ENCODE assay signal across 10 cellular contexts in genomic region chr9:133354766-133355165, GRCh38. TPM values are rescaled to one million over a fixed set of nuclear protein-coding genes. Genes with fewer than 3 reads are reported as not detected.
A peak's percentile ranks its signal among the peaks of the same experiment; 100 is the strongest.
DNase-seq lines count a peak whose midpoint lies in the region; ATAC-seq and TF ChIP-seq lines count a peak whose summit lies in the region.
"Had no signal": no experiment of that assay in that cellular context is flagged by ENCODE, and none has a peak within 500 bp of the region (broad histone marks: within the 10 kb centered on the region; RNA-seq: fewer than 3 reads in every experiment).

No MANE protein-coding gene starts in this region.

- no peaks in the 10 kb centered on the region for H3K27me3 Mint-ChIP-seq in T-helper 1 cell treated with Interleukin-12 subunit alpha and Interleukin-12 subunit beta and Interleukin-4 antibody, amounts not matched to agents 30 μg/mL and 1 μg/mL, for 36 hours (ENCODE audit: low read depth)
- H3K27me3 Mint-ChIP-seq in activated T-helper 2 cell treated with anti-CD3 and anti-CD28 coated beads, Interferon-gamma antibody, Interleukin-2, Interleukin-4, amounts not matched to agents 10 μg/mL and 5 μg/mL and 100 μg/mL, durations not matched to agents 14 hours and 24 hours and 36 hours (ENCODE audit: low read depth): no peaks in the 10 kb centered on the region
- peaks cover 9% of the 10 kb centered on the region for H3K27me3 Mint-ChIP-seq in neural progenitor cell (ENCODE audit: insufficient read depth, low read depth)

- TF ChIP-seq CTCF in MM.1S (IDR thresholded peaks at IDR 0.05; ENCODE audit: low read length) (no peak), neural progenitor cell (IDR thresholded peaks at IDR 0.05) (no peak)

- H3K27ac Mint-ChIP-seq in T-helper 1 cell treated with Interleukin-12 subunit alpha and Interleukin-12 subunit beta and Interleukin-4 antibody, amounts not matched to agents 30 μg/mL and 1 μg/mL, for 36 hours: peak overlapping the region; percentile 41
- no peak overlapping the region for H3K27ac Mint-ChIP-seq in activated T-helper 2 cell treated with anti-CD3 and anti-CD28 coated beads, Interferon-gamma antibody, Interleukin-2, Interleukin-4, amounts not matched to agents 10 μg/mL and 5 μg/mL and 100 μg/mL, durations not matched to agents 14 hours and 24 hours and 36 hours
- H3K27ac Mint-ChIP-seq in neural progenitor cell: no peak overlapping the region

- peak overlapping the region; percentile 88 for H3K4me3 Mint-ChIP-seq in T-helper 1 cell treated with Interleukin-12 subunit alpha and Interleukin-12 subunit beta and Interleukin-4 antibody, amounts not matched to agents 30 μg/mL and 1 μg/mL, for 36 hours
- H3K4me3 Mint-ChIP-seq in activated T-helper 2 cell treated with anti-CD3 and anti-CD28 coated beads, Interferon-gamma antibody, Interleukin-2, Interleukin-4, amounts not matched to agents 10 μg/mL and 5 μg/mL and 100 μg/mL, durations not matched to agents 14 hours and 24 hours and 36 hours (ENCODE audit: low read depth): peak overlapping the region; percentile 88
- H3K4me3 Mint-ChIP-seq in neural progenitor cell: peak overlapping the region; percentile 93

- H3K4me1 ChIP-seq in MM.1S (ENCODE audit: low read length): peaks cover 11% of the 10 kb centered on the region; the same call in 1 of the 2 replicates
- peaks cover 15% of the 10 kb centered on the region for H3K4me1 ChIP-seq in neural progenitor cell
- peaks cover 19% of the 10 kb centered on the region for H3K4me1 ChIP-seq in effector memory CD4-positive, alpha-beta T cell (ENCODE audit: control insufficient read depth, insufficient read depth, low read length, poor library complexity, severe bottlenecking)

- no peak for ATAC-seq in GM21528 (IDR thresholded peaks at IDR 0.05; ENCODE audit: low FRiP score, unreplicated experiment)
- no peak for ATAC-seq in HG02759 (IDR thresholded peaks at IDR 0.05; ENCODE audit: unreplicated experiment)

- H3K9me2 ChIP-seq in MM.1S (replicated peaks; ENCODE audit: insufficient read depth, low read length): no peaks in the 10 kb centered on the region

- H3K4me3 ChIP-seq in MM.1S (ENCODE audit: low read length) (no peak overlapping the region), neural progenitor cell (no peak overlapping the region)
- H3K4me3 ChIP-seq in effector memory CD4-positive, alpha-beta T cell (ENCODE audit: insufficient read depth, low read depth, low read length, poor library complexity, severe bottlenecking): no peak overlapping the region

- peaks cover 31% of the 10 kb centered on the region for H3K36me3 Mint-ChIP-seq in T-helper 1 cell treated with Interleukin-12 subunit alpha and Interleukin-12 subunit beta and Interleukin-4 antibody, amounts not matched to agents 30 μg/mL and 1 μg/mL, for 36 hours (ENCODE audit: low read depth)
- H3K36me3 Mint-ChIP-seq in activated T-helper 2 cell treated with anti-CD3 and anti-CD28 coated beads, Interferon-gamma antibody, Interleukin-2, Interleukin-4, amounts not matched to agents 10 μg/mL and 5 μg/mL and 100 μg/mL, durations not matched to agents 14 hours and 24 hours and 36 hours (ENCODE audit: low read depth): peaks cover 50% of the 10 kb centered on the region
- H3K36me3 Mint-ChIP-seq in neural progenitor cell: peaks cover 25% of the 10 kb centered on the region

- peaks cover 60% of the 10 kb centered on the region for H3K79me2 ChIP-seq in MM.1S (ENCODE audit: low read length)
- peaks cover 41% of the 10 kb centered on the region for H3K79me2 ChIP-seq in neural progenitor cell (ENCODE audit: low read depth)

- H3K9me3 Mint-ChIP-seq in T-helper 1 cell treated with Interleukin-12 subunit alpha and Interleukin-12 subunit beta and Interleukin-4 antibody, amounts not matched to agents 30 μg/mL and 1 μg/mL, for 36 hours: no peaks in the 10 kb centered on the region
- H3K9me3 Mint-ChIP-seq in activated T-helper 2 cell treated with anti-CD3 and anti-CD28 coated beads, Interferon-gamma antibody, Interleukin-2, Interleukin-4, amounts not matched to agents 10 μg/mL and 5 μg/mL and 100 μg/mL, durations not matched to agents 14 hours and 24 hours and 36 hours: no peaks in the 10 kb centered on the region
- no peaks in the 10 kb centered on the region for H3K9me3 Mint-ChIP-seq in neural progenitor cell

- intact Hi-C loops in activated T-helper 2 cell treated with anti-CD3 and anti-CD28 coated beads, Interferon-gamma antibody, Interleukin-2, Interleukin-4, amounts not matched to agents 10 μg/mL and 5 μg/mL and 100 μg/mL, durations not matched to agents 14 hours and 24 hours and 36 hours (cut with micrococcal nuclease): loop anchor here (5.0 kb wide), 1 partner anchor 133 kb away; no protein-coding TSS in a partner anchor

- H3K9me3 ChIP-seq in MM.1S (replicated peaks; ENCODE audit: insufficient read depth, low read length) (no peaks in the 10 kb centered on the region), neural progenitor cell (ENCODE audit: low read depth) (no peaks in the 10 kb centered on the region)
- no peaks in the 10 kb centered on the region for H3K9me3 ChIP-seq in effector memory CD4-positive, alpha-beta T cell (ENCODE audit: control insufficient read depth, low read length)

- H4K20me1 ChIP-seq in MM.1S (ENCODE audit: insufficient read depth, low read length) (peaks cover 11% of the 10 kb centered on the region), neural progenitor cell (ENCODE audit: low read depth) (peaks cover 64% of the 10 kb centered on the region)

- no peak for DNase-seq in T-helper 1 cell
- DNase-seq in MM.1S: no peak
- DNase-seq in activated T-helper 2 cell treated with anti-CD3 and anti-CD28 coated beads, Interferon-gamma antibody, Interleukin-2, Interleukin-4, amounts not matched to agents 10 μg/mL and 5 μg/mL and 100 μg/mL, durations not matched to agents 14 hours and 24 hours and 36 hours (ENCODE audit: low spot score): no peak
- no peak for DNase-seq in neural progenitor cell (ENCODE audit: low spot score)
- no peak for DNase-seq in effector memory CD4-positive, alpha-beta T cell
- DNase-seq: erythroblast, NCI-H2029 had no signal

- H3K27ac ChIP-seq in MM.1S (ENCODE audit: low read length) (no peak overlapping the region), neural progenitor cell (no peak overlapping the region)
- H3K27ac ChIP-seq in effector memory CD4-positive, alpha-beta T cell (ENCODE audit: insufficient read depth, low read length, poor library complexity, severe bottlenecking): no peak overlapping the region

- H3K27me3 ChIP-seq in MM.1S (replicated peaks; ENCODE audit: insufficient read depth, low read length) (no peaks in the 10 kb centered on the region), neural progenitor cell (no peaks in the 10 kb centered on the region)
- no peaks in the 10 kb centered on the region for H3K27me3 ChIP-seq in effector memory CD4-positive, alpha-beta T cell (replicated peaks; ENCODE audit: control insufficient read depth, insufficient read depth, low read length, poor library complexity, severe bottlenecking)

- H3F3A ChIP-seq in MM.1S (ENCODE audit: insufficient read depth, low read length) (peaks cover 52% of the 10 kb centered on the region), neural progenitor cell (ENCODE audit: low read depth) (peaks cover 50% of the 10 kb centered on the region)

- H3K4me2 ChIP-seq in MM.1S (ENCODE audit: low read depth, low read length): peak overlapping the region; percentile 81; the same call in 1 of the 2 replicates
- H3K4me2 ChIP-seq in neural progenitor cell: peak overlapping the region; percentile 77

- peaks cover 16% of the 10 kb centered on the region for H3K4me1 Mint-ChIP-seq in T-helper 1 cell treated with Interleukin-12 subunit alpha and Interleukin-12 subunit beta and Interleukin-4 antibody, amounts not matched to agents 30 μg/mL and 1 μg/mL, for 36 hours (ENCODE audit: low read depth)
- H3K4me1 Mint-ChIP-seq in activated T-helper 2 cell treated with anti-CD3 and anti-CD28 coated beads, Interferon-gamma antibody, Interleukin-2, Interleukin-4, amounts not matched to agents 10 μg/mL and 5 μg/mL and 100 μg/mL, durations not matched to agents 14 hours and 24 hours and 36 hours (ENCODE audit: low read depth): peaks cover 33% of the 10 kb centered on the region
- H3K4me1 Mint-ChIP-seq in neural progenitor cell: peaks cover 16% of the 10 kb centered on the region

- peaks cover 13% of the 10 kb centered on the region for H3K36me3 ChIP-seq in MM.1S (replicated peaks; ENCODE audit: insufficient read depth, low read length)
- H3K36me3 ChIP-seq in neural progenitor cell: peaks cover 14% of the 10 kb centered on the region
- peaks cover 45% of the 10 kb centered on the region for H3K36me3 ChIP-seq in effector memory CD4-positive, alpha-beta T cell (ENCODE audit: control insufficient read depth, insufficient read depth, low read length)

- H3K9ac ChIP-seq in MM.1S (ENCODE audit: low read length) (no peak overlapping the region), neural progenitor cell (no peak overlapping the region)

- no peak overlapping the region for H2AFZ ChIP-seq in MM.1S (ENCODE audit: low read length)
- no peak overlapping the region for H2AFZ ChIP-seq in neural progenitor cell (replicated peaks)

RNA-seq across cellular contexts. Expression of gene SURF1, which starts 1.5 kb away (rescaled TPM):
- 32.4 and 33.0 TPM in 2 replicates for total RNA-seq in activated T-helper 2 cell treated with anti-CD3 and anti-CD28 coated beads, Interferon-gamma antibody, Interleukin-2, Interleukin-4, amounts not matched to agents 10 μg/mL and 5 μg/mL and 100 μg/mL, durations not matched to agents 14 hours and 24 hours and 36 hours
- total RNA-seq in neural progenitor cell (ENCODE audit: low replicate concordance): 31.0 and 36.7 TPM in 2 replicates

RNA-seq across cellular contexts. Expression of gene SURF2, which starts 1.6 kb away (rescaled TPM):
- 16.9 and 22.1 TPM in 2 replicates for total RNA-seq in activated T-helper 2 cell treated with anti-CD3 and anti-CD28 coated beads, Interferon-gamma antibody, Interleukin-2, Interleukin-4, amounts not matched to agents 10 μg/mL and 5 μg/mL and 100 μg/mL, durations not matched to agents 14 hours and 24 hours and 36 hours
- total RNA-seq in neural progenitor cell (ENCODE audit: low replicate concordance): 16.0 and 19.6 TPM in 2 replicates

RNA-seq across cellular contexts. Expression of gene RPL7A, which starts 6.7 kb away (rescaled TPM):
- total RNA-seq in activated T-helper 2 cell treated with anti-CD3 and anti-CD28 coated beads, Interferon-gamma antibody, Interleukin-2, Interleukin-4, amounts not matched to agents 10 μg/mL and 5 μg/mL and 100 μg/mL, durations not matched to agents 14 hours and 24 hours and 36 hours: 2,586 and 2,588 TPM in 2 replicates
- 3,449 and 3,613 TPM in 2 replicates for total RNA-seq in neural progenitor cell (ENCODE audit: low replicate concordance)

RNA-seq across cellular contexts. Expression of gene MED22, which starts 6.8 kb away (rescaled TPM):
- total RNA-seq in activated T-helper 2 cell treated with anti-CD3 and anti-CD28 coated beads, Interferon-gamma antibody, Interleukin-2, Interleukin-4, amounts not matched to agents 10 μg/mL and 5 μg/mL and 100 μg/mL, durations not matched to agents 14 hours and 24 hours and 36 hours: 35.2 and 36.4 TPM in 2 replicates
- total RNA-seq in neural progenitor cell (ENCODE audit: low replicate concordance): 31.7 and 66.5 TPM in 2 replicates

RNA-seq across cellular contexts. Expression of gene SURF6, which starts 18.8 kb away (rescaled TPM):
- total RNA-seq in activated T-helper 2 cell treated with anti-CD3 and anti-CD28 coated beads, Interferon-gamma antibody, Interleukin-2, Interleukin-4, amounts not matched to agents 10 μg/mL and 5 μg/mL and 100 μg/mL, durations not matched to agents 14 hours and 24 hours and 36 hours: 23.0 and 24.4 TPM in 2 replicates
- total RNA-seq in neural progenitor cell (ENCODE audit: low replicate concordance): 13.2 and 32.9 TPM in 2 replicates
